In genomic region chr5:39201795-39202593, GRCh38 we compare ENCODE assay signal across 17 cellular contexts. TPM values are rescaled to one million over a fixed set of nuclear protein-coding genes. Genes with fewer than 3 reads are reported as not detected.
DNase-seq lines count a peak whose midpoint lies in the region; ATAC-seq, FAIRE-seq and TF ChIP-seq lines count a peak whose summit lies in the region.
"Had no signal": no experiment of that assay in that cellular context is flagged by ENCODE, and none has a peak within 500 bp of the region (broad histone marks: within the 10 kb centered on the region; RNA-seq: fewer than 3 reads in every experiment).

No MANE protein-coding gene starts in this region.

- no peak overlapping the region for H2AFZ ChIP-seq in Loucy (ENCODE audit: low read length)

- no peaks in the 10 kb centered on the region for H3K27me3 Mint-ChIP-seq in T-helper 2 cell treated with Interferon-gamma antibody and Interleukin-4, amounts not matched to agents 5 μg/mL and 100 μg/mL, for 36 hours (ENCODE audit: low read depth)

- no peaks in the 10 kb centered on the region for H3K9me3 ChIP-seq in Loucy (ENCODE audit: insufficient read depth, low read depth, low read length)
- no peaks in the 10 kb centered on the region for H3K9me3 ChIP-seq in duodenal mucosa (ENCODE audit: control insufficient read depth in 1 of 2, low read length in 2 of 2)
- no peaks in the 10 kb centered on the region for H3K9me3 ChIP-seq in small intestine (ENCODE audit: control insufficient read depth, low read depth)
- H3K9me3 ChIP-seq: SK-N-SH had no signal

- H3K36me3 ChIP-seq in Loucy (ENCODE audit: insufficient read depth, low read length) (no peaks in the 10 kb centered on the region), duodenal mucosa (ENCODE audit: control insufficient read depth in 1 of 2, insufficient read depth in 2 of 2, low read length in 2 of 2) (no peaks in the 10 kb centered on the region), small intestine (ENCODE audit: control insufficient read depth in 2 of 2, insufficient read depth in 2 of 2, low read length in 2 of 2) (no peaks in the 10 kb centered on the region)
- H3K36me3 ChIP-seq: cardiac muscle cell had no signal

- H3K27ac Mint-ChIP-seq in T-helper 2 cell treated with Interferon-gamma antibody and Interleukin-4, amounts not matched to agents 5 μg/mL and 100 μg/mL, for 36 hours = peak overlapping the region; percentile 82

- no peaks in the 10 kb centered on the region for H3F3A ChIP-seq in Loucy (ENCODE audit: low read depth)

- H3K27me3 ChIP-seq in Loucy (ENCODE audit: insufficient read depth, low read length, poor library complexity, severe bottlenecking) (no peaks in the 10 kb centered on the region), duodenal mucosa (ENCODE audit: control insufficient read depth in 1 of 2, insufficient read depth in 2 of 2, low read length in 2 of 2) (no peaks in the 10 kb centered on the region), small intestine (ENCODE audit: control insufficient read depth in 2 of 2, insufficient read depth in 2 of 2, low read length in 2 of 2) (no peaks in the 10 kb centered on the region)
- H3K27me3 ChIP-seq: cardiac muscle cell had no signal

- H3K27ac ChIP-seq in duodenal mucosa (ENCODE audit: low read depth, low read length) (peak overlapping the region; percentile 39), small intestine (ENCODE audit: low read depth in 1 of 2, low read length in 1 of 2) (peak overlapping the region; percentile 42 to 87)
- H3K27ac ChIP-seq: cardiac muscle cell had no signal

- H3K4me3 ChIP-seq in Loucy (ENCODE audit: low read length, poor library complexity, severe bottlenecking) = peak overlapping the region; percentile 89
- H3K4me3 ChIP-seq in duodenal mucosa (ENCODE audit: low read depth in 1 of 2, low read length in 2 of 2) = peak overlapping the region; percentile 34 to 53
- peak overlapping the region; percentile 38 for H3K4me3 ChIP-seq in small intestine (ENCODE audit: low read depth in 1 of 2, low read length in 2 of 2)
- H3K4me3 ChIP-seq: cardiac muscle cell had no signal

- peaks cover 31% of the 10 kb centered on the region for H3K36me3 Mint-ChIP-seq in T-helper 2 cell treated with Interferon-gamma antibody and Interleukin-4, amounts not matched to agents 5 μg/mL and 100 μg/mL, for 36 hours (ENCODE audit: low read depth)

- H3K9me3 Mint-ChIP-seq in T-helper 2 cell treated with Interferon-gamma antibody and Interleukin-4, amounts not matched to agents 5 μg/mL and 100 μg/mL, for 36 hours = no peaks in the 10 kb centered on the region

- peaks cover under 1% of the 10 kb centered on the region for H4K20me1 ChIP-seq in Loucy (ENCODE audit: insufficient read depth, low read length, poor library complexity, severe bottlenecking)

- peaks cover 44% of the 10 kb centered on the region for H3K4me1 Mint-ChIP-seq in T-helper 2 cell treated with Interferon-gamma antibody and Interleukin-4, amounts not matched to agents 5 μg/mL and 100 μg/mL, for 36 hours (ENCODE audit: low read depth)

- WGBS in small intestine, 3 donors = 79 to 80% (median 79%) methylated on average over 11 of the region's 11 CpGs

- no peak for DNase-seq in T-helper 2 cell treated with Interferon-gamma antibody and Interleukin-4, amounts not matched to agents 5 μg/mL and 100 μg/mL, for 36 hours (ENCODE audit: low spot score)
- DNase-seq in T-helper 2 cell = no peak
- no peak for DNase-seq in small intestine
- no peak for DNase-seq in NCI-H524 treated with DMSO at 0.1 percent for 48 hours (lab: John Stamatoyannopoulos, UW)
- DNase-seq in activated gamma-delta T cell treated with Interleukin-2 at 50 U/mL for 16 hours = no peak
- DNase-seq: 8988T; activated CD4-positive, CD25-positive, alpha-beta regulatory T cell; COR-L47; IMR-90; kidney; NCI-H1436 treated with DMSO at 0.1 percent for 48 hours; SK-N-SH had no signal

- TF ChIP-seq CTCF in Loucy (conservative IDR thresholded peaks at IDR 0.05; ENCODE audit: low read length) = no peak

- H3K4me1 ChIP-seq in Loucy (ENCODE audit: insufficient read depth, low read length, poor library complexity, severe bottlenecking) (peaks cover 64% of the 10 kb centered on the region), duodenal mucosa (ENCODE audit: control insufficient read depth in 1 of 2, insufficient read depth in 2 of 2, low read length in 2 of 2) (peaks cover 0 to 3% of the 10 kb centered on the region in 2 donors), small intestine (ENCODE audit: control insufficient read depth in 2 of 2, insufficient read depth in 1 of 2, low read depth in 1 of 2, low read length in 1 of 2) (peaks cover 0 to 2% of the 10 kb centered on the region in 2 donors)

- H3K79me2 ChIP-seq in Loucy (ENCODE audit: insufficient read depth, low read length) = peaks cover 79% of the 10 kb centered on the region

- peak overlapping the region; percentile 89 for H3K4me3 Mint-ChIP-seq in T-helper 2 cell treated with Interferon-gamma antibody and Interleukin-4, amounts not matched to agents 5 μg/mL and 100 μg/mL, for 36 hours

- H3K9ac ChIP-seq in Loucy (ENCODE audit: low read depth, low read length, poor library complexity, severe bottlenecking) = peak overlapping the region; percentile 90
- H3K9ac ChIP-seq in duodenal mucosa (ENCODE audit: low read depth in 1 of 2, low read length in 2 of 2) = peak overlapping the region; percentile 47 to 59
- H3K9ac ChIP-seq: SK-N-SH had no signal

- FAIRE-seq in small intestine (lab: Jason Lieb, UNC) = no peak
- FAIRE-seq: GM19239, kidney had no signal

- no peak for ATAC-seq in GM19463 (IDR thresholded peaks at IDR 0.05; ENCODE audit: unreplicated experiment)

- H3K4me2 ChIP-seq in Loucy (ENCODE audit: low read depth, low read length, poor library complexity, severe bottlenecking) = peak overlapping the region; percentile 94
- H3K4me2 ChIP-seq: SK-N-SH had no signal

- H3K9me2 ChIP-seq in Loucy (replicated peaks; ENCODE audit: low read depth, low read length) = no peaks in the 10 kb centered on the region
- H3K9me2 ChIP-seq: SK-N-SH had no signal

RNA-seq across cellular contexts. Expression of gene FYB1, which starts 17.4 kb away (rescaled TPM):
- polyA plus RNA-seq in small intestine = 10 to 100 TPM in 1 of 3 donors, 1 to 10 TPM in 2; 3.5 to 12.4 (median 3.6) TPM
- polyA plus RNA-seq: cardiac muscle cell, IMR-90, SK-N-SH had no signal

Comparison
In these comparisons a context has a peak if more than half of its experiments do, and no peak if none do; other contexts are left out.
1. H3K4me3 ChIP-seq: peak in every context shown above with its lines; median percentile 89 in Loucy; 44 in duodenal mucosa; 38 in small intestine.